ENCODE assay signal across 22 cellular contexts in the genomic region with DNA sequence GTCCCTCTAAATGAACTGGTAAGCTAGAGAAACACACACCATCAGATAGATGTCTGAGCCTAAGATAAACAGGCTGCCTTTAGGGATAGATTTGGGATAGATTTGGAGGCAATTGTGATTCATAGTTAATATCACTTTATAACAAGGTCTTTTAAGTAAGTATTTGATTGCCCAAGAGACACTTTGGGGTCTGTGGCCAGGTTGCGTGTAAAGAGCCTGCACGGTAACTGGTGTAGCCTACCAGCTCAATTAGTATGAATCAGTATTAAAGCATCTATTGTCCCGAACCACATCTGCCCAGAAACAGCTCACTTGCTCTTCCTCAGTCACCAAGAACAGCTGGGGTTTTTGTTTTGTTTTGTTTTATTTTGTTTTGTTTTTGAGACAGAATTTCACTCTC.
DNase-seq lines count a peak whose midpoint lies in the region; ATAC-seq and TF ChIP-seq lines count a peak whose summit lies in the region.
"Had no signal": no experiment of that assay in that cellular context is flagged by ENCODE, and none has a peak within 500 bp of the region (broad histone marks: within the 10 kb centered on the region; RNA-seq: fewer than 3 reads in every experiment).

No MANE protein-coding gene starts in this region.

- peak; percentile 98 for DNase-seq in AG10803 (ENCODE audit: low read depth)
- DNase-seq in RPMI7951 (ENCODE audit: low read depth), result peak; percentile 93
- DNase-seq in fibroblast of gingiva (ENCODE audit: low read depth), result peak; percentile 94
- no peak for DNase-seq in sciatic nerve (ENCODE audit: low spot score)
- DNase-seq in T-helper 2 cell, result no peak
- DNase-seq in NCI-H1417 (lab: John Stamatoyannopoulos, UW), result no peak
- DNase-seq in prostate gland (ENCODE audit: low spot score), result no peak
- DNase-seq in NCI-H2107 (lab: John Stamatoyannopoulos, UW), result no peak
- DNase-seq: ACHN; activated CD4-positive, alpha-beta T cell treated with anti-CD3 and anti-CD28 coated beads for 4 hours; activated CD8-positive, alpha-beta memory T cell treated with anti-CD3 and anti-CD28 coated beads, Interleukin-2, amount 50 U/mL, for 48 hours; activated gamma-delta T cell; COR-L47; heart right ventricle; NCI-H1092; NCI-H774; PC-9; stimulated activated CD4-positive, alpha-beta T cell treated with anti-CD3 and anti-CD28 coated beads, Interleukin-15, amount 100 ng/mL, for 24 hours; stimulated activated naive CD4-positive, alpha-beta T cell; upper lobe of left lung had no signal

- ATAC-seq in sciatic nerve, result peak; percentile 33
- ATAC-seq: heart right ventricle had no signal

- intact Hi-C loops in sciatic nerve (cut with DNase I) (no loop called here), prostate gland (cut with DNase I) (no loop called here)

- H3K27ac ChIP-seq in prostate gland, result no peak overlapping the region
- H3K27ac ChIP-seq: coronary artery, PC-9, SK-N-MC had no signal

- TF ChIP-seq CTCF in AG10803 (conservative IDR thresholded peaks at IDR 0.05; ENCODE audit: low read length) (no peak), prostate gland (IDR thresholded peaks at IDR 0.05) (no peak)

- no peaks in the 10 kb centered on the region for H3K4me1 ChIP-seq in prostate gland (replicated peaks)

- WGBS in prostate gland, result 86% methylated on average over 3 of the region's 3 CpGs

- no peaks in the 10 kb centered on the region for H3K27me3 ChIP-seq in prostate gland (replicated peaks; ENCODE audit: insufficient read depth)
- H3K27me3 ChIP-seq: heart right ventricle, upper lobe of left lung had no signal

- H3K36me3 ChIP-seq in prostate gland, result peaks cover 2 to 7% of the 10 kb centered on the region in 2 donors

- no peak for TF ChIP-seq POLR2A in prostate gland (IDR thresholded peaks at IDR 0.05)

- H3K4me3 ChIP-seq in AG10803 (ENCODE audit: low read length) (no peak overlapping the region), prostate gland (no peak overlapping the region)
- H3K4me3 ChIP-seq: coronary artery, heart right ventricle, PC-9, SK-N-MC, upper lobe of left lung had no signal

- H3K9me3 ChIP-seq in prostate gland, result no peaks in the 10 kb centered on the region
- H3K9me3 ChIP-seq: heart right ventricle, upper lobe of left lung had no signal

Comparison
In these comparisons a context has a peak if more than half of its experiments do, and no peak if none do; other contexts are left out.
1. DNase-seq: peak in AG10803 (single experiment), RPMI7951 (single experiment) and fibroblast of gingiva (single experiment); none in sciatic nerve (single experiment), T-helper 2 cell (0 of 5), NCI-H1417 (0 of 3), prostate gland (single experiment) and NCI-H2107 (single experiment).